ENCODE assay signal across 15 cellular contexts in the genomic region with DNA sequence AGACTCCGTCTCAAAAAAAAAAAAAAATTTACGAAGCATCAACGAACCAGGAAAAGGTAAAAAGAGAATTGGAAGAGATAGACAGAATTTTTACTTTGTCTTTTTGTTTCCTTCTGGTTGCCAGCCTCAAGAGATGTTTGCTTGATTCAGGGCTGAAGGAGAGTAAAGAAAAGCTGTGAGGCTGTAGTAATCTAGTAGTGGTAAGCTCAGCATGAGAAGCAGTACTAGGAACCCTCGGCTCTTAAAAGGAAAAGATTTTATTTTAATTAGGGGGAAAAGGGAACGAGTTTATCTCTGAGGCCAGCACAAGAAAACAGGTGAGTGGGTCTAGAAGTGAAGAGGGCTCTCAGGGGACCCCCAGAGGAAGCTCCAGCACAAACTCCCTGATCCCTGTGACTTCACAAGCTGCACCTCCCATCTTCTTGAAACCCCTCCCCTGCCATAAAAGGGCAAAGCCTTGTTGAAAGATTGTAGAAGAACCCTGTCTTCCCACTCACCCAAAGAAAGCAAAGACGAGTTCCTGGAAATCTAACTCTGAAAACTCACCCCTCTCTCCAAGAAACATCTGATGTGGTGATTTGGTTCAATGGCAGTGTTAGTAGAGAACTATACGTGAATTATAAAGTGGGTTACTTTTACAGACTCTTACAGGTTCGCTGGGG. TPM values are rescaled to one million over a fixed set of nuclear protein-coding genes. Genes with fewer than 3 reads are reported as not detected.
DNase-seq lines count a peak whose midpoint lies in the region; ATAC-seq and TF ChIP-seq lines count a peak whose summit lies in the region.
"Had no signal": no experiment of that assay in that cellular context is flagged by ENCODE, and none has a peak within 500 bp of the region (broad histone marks: within the 10 kb centered on the region; RNA-seq: fewer than 3 reads in every experiment).

No MANE protein-coding gene starts in this region.

- no peak overlapping the region for H2BK120ac ChIP-seq in trophoblast cell (ENCODE audit: insufficient read depth, low read length, poor library complexity)

- peak overlapping the region; percentile 34; the same call in 1 of the 2 replicates for H3K27ac ChIP-seq in GM23338 (ENCODE audit: low read depth)
- H3K27ac ChIP-seq in trophoblast cell (ENCODE audit: low read depth, low read length), result no peak overlapping the region
- H3K27ac ChIP-seq: SK-N-MC had no signal

- H3K27me3 ChIP-seq in GM23338 (ENCODE audit: insufficient read depth) (no peaks in the 10 kb centered on the region), trophoblast cell (ENCODE audit: insufficient read depth, low read length) (no peaks in the 10 kb centered on the region)

- no peak overlapping the region for H3K23ac ChIP-seq in trophoblast cell (ENCODE audit: low read length)

- H3K4me2 ChIP-seq in GM23338 (no peak overlapping the region), trophoblast cell (ENCODE audit: low read length) (no peak overlapping the region)

- no peak overlapping the region for H3K4me3 Mint-ChIP-seq in GM23338
- peak overlapping the region; percentile 59 to 80 (median 63) for H3K4me3 Mint-ChIP-seq in T-cell
- H3K4me3 Mint-ChIP-seq in activated naive CD8-positive, alpha-beta T cell treated with anti-CD3 and anti-CD28 coated beads, Interleukin-2, amount 50 U/mL, for 24 hours, result peak overlapping the region; percentile 44
- H3K4me3 Mint-ChIP-seq: dendritic cell treated with granulocyte-macrophage colony-stimulating factor and Interleukin-4, amounts not matched to agents 40 ng/mL and 50 ng/mL, for 4 days; immature natural killer cell had no signal

- CTCF ChIA-PET in T-cell (lab: Charles Lee), result interaction anchor here (0.6 to 1.0 kb wide), 4 partner anchors 13 to 78 kb away, joined by 3 to 4 read pairs (median 3); no protein-coding TSS in a partner anchor

- no peak for TF ChIP-seq CTCF in GM23338 (conservative IDR thresholded peaks at IDR 0.05; ENCODE audit: low read depth in 2 of 2)

- H2AK5ac ChIP-seq in trophoblast cell (ENCODE audit: low read length), result no peak overlapping the region

- no peak overlapping the region for H3K4me3 ChIP-seq in GM23338
- H3K4me3 ChIP-seq in trophoblast cell (ENCODE audit: low read depth, low read length), result no peak overlapping the region
- H3K4me3 ChIP-seq: SK-N-MC had no signal

- DNase-seq in GM23338 (ENCODE audit: low spot score), result peak; percentile 45
- DNase-seq in T-cell, result peak in 1 of 34 experiments; percentile 8
- no peak for DNase-seq in activated naive CD8-positive, alpha-beta T cell treated with anti-CD3 and anti-CD28 coated beads, Interleukin-2, amount 50 U/mL, for 24 hours
- DNase-seq in trophoblast cell, result no peak
- DNase-seq in NCI-H524 treated with DMSO at 0.1 percent for 48 hours (lab: John Stamatoyannopoulos, UW), result no peak
- no peak for DNase-seq in NCI-H1436 (lab: John Stamatoyannopoulos, UW)
- DNase-seq in Ammon's horn (ENCODE audit: low spot score), result no peak
- DNase-seq: amniotic stem cell; immature natural killer cell; KG1; NCI-H2029; stimulated activated CD4-positive, alpha-beta T cell treated with anti-CD3 and anti-CD28 coated beads, Interleukin-4, amount 100 ng/mL, for 24 hours had no signal

- H3K14ac ChIP-seq in trophoblast cell (ENCODE audit: low read length), result no peak overlapping the region

- H3K4ac ChIP-seq in trophoblast cell (ENCODE audit: low read depth, low read length), result peak overlapping the region; percentile 91

- no CpG with 5 or more reads among the region's 8 CpGs for WGBS in trophoblast cell (ENCODE audit: extremely low coverage, insufficient coverage, insufficient read length)

- no peaks in the 10 kb centered on the region for H3K9me2 ChIP-seq in GM23338 (ENCODE audit: insufficient read depth)

- ATAC-seq in GM23338 (peak; percentile 80), T-cell (replicated peaks in 1 of 4) (peak; percentile 36 to 65 (median 52)), GM21723 (IDR thresholded peaks at IDR 0.05; ENCODE audit: unreplicated experiment) (no peak)
- peak; percentile 74 for ATAC-seq in activated naive CD8-positive, alpha-beta T cell treated with anti-CD3 and anti-CD28 coated beads, Interleukin-2, amount 50 U/mL, for 24 hours

- H3K27me3 Mint-ChIP-seq in GM23338 (ENCODE audit: insufficient read depth, low read depth, poor library complexity) (no peaks in the 10 kb centered on the region), T-cell (no peaks in the 10 kb centered on the region)
- H3K27me3 Mint-ChIP-seq in activated naive CD8-positive, alpha-beta T cell treated with anti-CD3 and anti-CD28 coated beads, Interleukin-2, amount 50 U/mL, for 24 hours, result no peaks in the 10 kb centered on the region

- no peak overlapping the region for H4K8ac ChIP-seq in trophoblast cell (ENCODE audit: low read depth, low read length)

- H3F3A ChIP-seq in GM23338 (replicated peaks; ENCODE audit: low read depth), result no peaks in the 10 kb centered on the region

- POLR2A ChIA-PET in T-cell (lab: Charles Lee), result interaction anchor here (0.7 to 1.0 kb wide), 3 partner anchors 11 to 54 kb away, joined by 3 to 6 read pairs (median 5); no protein-coding TSS in a partner anchor

- peaks cover 40% of the 10 kb centered on the region for H3K4me1 Mint-ChIP-seq in GM23338
- peaks cover 69 to 81% (median 74%) of the 10 kb centered on the region in 3 donors for H3K4me1 Mint-ChIP-seq in T-cell
- peaks cover 75% of the 10 kb centered on the region for H3K4me1 Mint-ChIP-seq in activated naive CD8-positive, alpha-beta T cell treated with anti-CD3 and anti-CD28 coated beads, Interleukin-2, amount 50 U/mL, for 24 hours

- no peaks in the 10 kb centered on the region for H3K79me1 ChIP-seq in trophoblast cell (ENCODE audit: low read length)

- no peak overlapping the region for H3K18ac ChIP-seq in trophoblast cell (ENCODE audit: low read length)

- no peak overlapping the region for H4K12ac ChIP-seq in trophoblast cell (ENCODE audit: low read depth, low read length)

- H3K9me3 Mint-ChIP-seq in GM23338 (no peaks in the 10 kb centered on the region), T-cell (no peaks in the 10 kb centered on the region)
- H3K9me3 Mint-ChIP-seq in activated naive CD8-positive, alpha-beta T cell treated with anti-CD3 and anti-CD28 coated beads, Interleukin-2, amount 50 U/mL, for 24 hours, result no peaks in the 10 kb centered on the region
- H3K9me3 Mint-ChIP-seq: dendritic cell treated with granulocyte-macrophage colony-stimulating factor and Interleukin-4, amounts not matched to agents 40 ng/mL and 50 ng/mL, for 4 days; immature natural killer cell had no signal

- H4K91ac ChIP-seq in trophoblast cell (ENCODE audit: low read depth, low read length), result no peak overlapping the region

- H3K36me3 ChIP-seq in GM23338 (ENCODE audit: insufficient read depth) (no peaks in the 10 kb centered on the region), trophoblast cell (ENCODE audit: control insufficient read depth in 1 of 2, insufficient read depth in 2 of 2, low read length in 2 of 2) (peaks cover 0 to 6% of the 10 kb centered on the region in 2 experiments)

- no peak overlapping the region for H2BK12ac ChIP-seq in trophoblast cell (ENCODE audit: low read length)

- H4K20me1 ChIP-seq in GM23338 (replicated peaks; ENCODE audit: insufficient read depth), result no peaks in the 10 kb centered on the region

- H3K9ac ChIP-seq in trophoblast cell (ENCODE audit: low read length), result no peak overlapping the region

- peaks cover 51% of the 10 kb centered on the region for H3K4me1 ChIP-seq in GM23338 (ENCODE audit: insufficient read depth)
- H3K4me1 ChIP-seq in trophoblast cell (ENCODE audit: control insufficient read depth in 1 of 2, insufficient read depth in 2 of 2, low read length in 2 of 2), result peaks cover 0 to 5% of the 10 kb centered on the region in 2 experiments

- H3K9me3 ChIP-seq in trophoblast cell (ENCODE audit: insufficient read depth, low read depth, low read length), result no peaks in the 10 kb centered on the region

- H3K27ac Mint-ChIP-seq in GM23338 (peak overlapping the region; percentile 39), T-cell (peak overlapping the region; percentile 86 to 93)
- H3K27ac Mint-ChIP-seq in activated naive CD8-positive, alpha-beta T cell treated with anti-CD3 and anti-CD28 coated beads, Interleukin-2, amount 50 U/mL, for 24 hours, result peak overlapping the region; percentile 78
- H3K27ac Mint-ChIP-seq: dendritic cell treated with granulocyte-macrophage colony-stimulating factor and Interleukin-4, amounts not matched to agents 40 ng/mL and 50 ng/mL, for 4 days; immature natural killer cell had no signal

- H3K79me2 ChIP-seq in GM23338 (replicated peaks; ENCODE audit: insufficient read depth) (peaks cover 98% of the 10 kb centered on the region), trophoblast cell (ENCODE audit: control insufficient read depth, insufficient read depth, low read length, poor library complexity) (peaks cover 16% of the 10 kb centered on the region)

- H3K36me3 Mint-ChIP-seq in GM23338 (ENCODE audit: low read depth) (no peaks in the 10 kb centered on the region), T-cell (no peaks in the 10 kb centered on the region)
- H3K36me3 Mint-ChIP-seq in activated naive CD8-positive, alpha-beta T cell treated with anti-CD3 and anti-CD28 coated beads, Interleukin-2, amount 50 U/mL, for 24 hours (ENCODE audit: low read depth), result no peaks in the 10 kb centered on the region
- H3K36me3 Mint-ChIP-seq: immature natural killer cell had no signal

- H2AFZ ChIP-seq in GM23338, result no peak overlapping the region
- no peak overlapping the region for H2AFZ ChIP-seq in trophoblast cell (ENCODE audit: insufficient read depth, low read length, poor library complexity)

- no peak overlapping the region for H2BK5ac ChIP-seq in trophoblast cell (ENCODE audit: low read depth, low read length, poor library complexity)

RNA-seq across cellular contexts. Expression of a gene that starts 8.6 kb away (rescaled TPM):
- total RNA-seq in GM23338 (2014; rRNA removed; shearing (Covaris generic)), result 47.6 and 55.5 TPM in 2 replicates
- 94.8 and 111 TPM in 2 replicates for polyA plus RNA-seq in GM23338 (2016; fragmentation: Nextera tagmentation; extraction: Ambion mirVana)
- 100 to 1,000 TPM in 3 of 5 donors, 10 to 100 TPM in 2; 94.2 to 137 (median 105) TPM for total RNA-seq in T-cell
- 232 and 237 TPM in 2 replicates for polyA plus RNA-seq in trophoblast cell (2013)

Comparison
In these comparisons a context has a peak if more than half of its experiments do, and no peak if none do; other contexts are left out.
1. H3K27ac Mint-ChIP-seq: peak in every context shown above with its lines; median percentile 90 in T-cell; 78 in activated naive CD8-positive, alpha-beta T cell treated with anti-CD3 and anti-CD28 coated beads, Interleukin-2, amount 50 U/mL, for 24 hours; 39 in GM23338.